ENCODE assay signal across 14 cellular contexts in the genomic region with DNA sequence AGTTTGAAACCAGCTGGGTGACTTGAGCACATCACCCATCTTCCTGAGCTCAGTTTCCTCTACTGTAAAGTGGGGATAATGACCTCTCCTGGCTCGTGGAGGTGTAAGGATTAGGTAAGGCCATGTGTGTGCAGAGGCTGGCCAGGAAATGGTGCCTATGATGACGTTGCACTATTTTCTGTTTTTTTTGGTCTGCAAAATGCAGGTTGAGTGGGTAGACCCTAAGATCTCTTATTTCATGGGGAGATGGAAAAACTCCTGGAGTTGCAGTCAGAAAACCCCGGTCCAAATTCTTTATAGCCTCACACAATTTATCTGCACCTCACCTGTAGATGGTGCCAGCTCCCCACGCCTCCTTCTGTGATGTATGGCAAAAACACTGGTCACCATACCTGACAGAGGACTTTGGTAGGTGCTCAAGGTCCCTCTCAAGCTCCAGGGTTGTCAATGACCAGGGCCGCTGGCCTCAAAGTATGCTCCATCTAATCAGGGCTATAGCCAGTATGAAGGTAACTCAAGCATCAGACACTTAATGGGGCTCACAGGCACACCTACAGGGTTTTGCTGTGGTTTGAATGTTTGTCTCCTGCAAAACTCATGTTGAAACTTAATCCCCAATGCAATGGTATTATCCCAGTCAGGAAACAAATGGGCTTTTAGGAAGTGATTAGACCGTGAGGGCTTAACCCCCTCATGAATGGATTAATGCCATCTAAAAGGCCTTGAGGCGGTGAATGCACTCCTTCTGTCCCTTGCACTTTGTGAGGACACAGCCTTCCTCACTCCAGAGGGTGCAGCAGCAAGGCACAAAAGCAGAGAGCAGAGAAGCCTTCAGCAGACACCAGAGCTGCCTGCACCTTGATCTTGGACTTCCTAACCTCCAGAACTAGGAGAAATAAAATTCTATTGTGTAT. TPM values are rescaled to one million over a fixed set of nuclear protein-coding genes. Genes with fewer than 3 reads are reported as not detected.
A peak's percentile ranks its signal among the peaks of the same experiment; 100 is the strongest.
DNase-seq lines count a peak whose midpoint lies in the region; ATAC-seq and TF ChIP-seq lines count a peak whose summit lies in the region.
"Had no signal": no experiment of that assay in that cellular context is flagged by ENCODE, and none has a peak within 500 bp of the region (broad histone marks: within the 10 kb centered on the region; RNA-seq: fewer than 3 reads in every experiment).

No MANE protein-coding gene starts in this region.

- ATAC-seq in heart right ventricle: no peak
- ATAC-seq in GM19023 (IDR thresholded peaks at IDR 0.05; ENCODE audit: unreplicated experiment): no peak
- ATAC-seq: gastrocnemius medialis had no signal

- no peak overlapping the region for H3K27ac Mint-ChIP-seq in T-helper 2 cell treated with Interferon-gamma antibody and Interleukin-4, amounts not matched to agents 5 μg/mL and 100 μg/mL, for 36 hours
- H3K27ac Mint-ChIP-seq: activated B cell treated with CpG ODN at 0.5 μM for 24 hours had no signal

- no peak overlapping the region for H3K27ac ChIP-seq in heart right ventricle
- H3K27ac ChIP-seq: gastrocnemius medialis, Peyer's patch had no signal

- H3K4me3 Mint-ChIP-seq in T-helper 2 cell treated with Interferon-gamma antibody and Interleukin-4, amounts not matched to agents 5 μg/mL and 100 μg/mL, for 36 hours: no peak overlapping the region
- H3K4me3 Mint-ChIP-seq: activated B cell treated with CpG ODN at 0.5 μM for 24 hours had no signal

- H3K4me3 ChIP-seq in BE2C (ENCODE audit: low read depth, low read length) (no peak overlapping the region), epithelial cell of esophagus (ENCODE audit: low read length) (no peak overlapping the region), heart right ventricle (no peak overlapping the region)
- H3K4me3 ChIP-seq: gastrocnemius medialis, MG63, Peyer's patch had no signal

- H3K4me1 ChIP-seq in BE2C (peaks cover 22% of the 10 kb centered on the region), heart right ventricle (peaks cover 0 to 23% (median 6%) of the 10 kb centered on the region in 9 donors)
- H3K4me1 ChIP-seq: Peyer's patch had no signal

- H3K27me3 Mint-ChIP-seq in T-helper 2 cell treated with Interferon-gamma antibody and Interleukin-4, amounts not matched to agents 5 μg/mL and 100 μg/mL, for 36 hours (ENCODE audit: low read depth): peaks cover 2% of the 10 kb centered on the region

- no peaks in the 10 kb centered on the region for H3K9me3 ChIP-seq in BE2C
- no peaks in the 10 kb centered on the region for H3K9me3 ChIP-seq in heart right ventricle
- H3K9me3 ChIP-seq: gastrocnemius medialis, MG63, Peyer's patch had no signal

- intact Hi-C loops in heart right ventricle (cut with DNase I): no loop called here

- WGBS in heart right ventricle, 2 donors: 76 to 78% methylated on average over 7 of the region's 7 CpGs

- H3K9me3 Mint-ChIP-seq in T-helper 2 cell treated with Interferon-gamma antibody and Interleukin-4, amounts not matched to agents 5 μg/mL and 100 μg/mL, for 36 hours: no peaks in the 10 kb centered on the region
- H3K9me3 Mint-ChIP-seq: activated B cell treated with CpG ODN at 0.5 μM for 24 hours had no signal

- no peaks in the 10 kb centered on the region for H3K36me3 Mint-ChIP-seq in T-helper 2 cell treated with Interferon-gamma antibody and Interleukin-4, amounts not matched to agents 5 μg/mL and 100 μg/mL, for 36 hours (ENCODE audit: low read depth)

- no peaks in the 10 kb centered on the region for H3K4me1 Mint-ChIP-seq in T-helper 2 cell treated with Interferon-gamma antibody and Interleukin-4, amounts not matched to agents 5 μg/mL and 100 μg/mL, for 36 hours (ENCODE audit: low read depth)
- H3K4me1 Mint-ChIP-seq: activated B cell treated with CpG ODN at 0.5 μM for 24 hours had no signal

- H3K36me3 ChIP-seq in BE2C (peaks cover 22% of the 10 kb centered on the region), heart right ventricle (no peaks in the 10 kb centered on the region)
- H3K36me3 ChIP-seq: gastrocnemius medialis, MG63, Peyer's patch had no signal

- TF ChIP-seq CTCF in BE2C (IDR thresholded peaks at IDR 0.05; ENCODE audit: low read depth, low read length): peak; percentile 54
- peak; percentile 60 for TF ChIP-seq CTCF in epithelial cell of esophagus (IDR thresholded peaks at IDR 0.05; ENCODE audit: insufficient read depth, low read depth, low read length, missing control alignments)
- TF ChIP-seq CTCF in heart right ventricle (IDR thresholded peaks at IDR 0.05): no peak

- H3K27me3 ChIP-seq in BE2C (no peaks in the 10 kb centered on the region), heart right ventricle (peaks cover 0 to 10% (median 0%) of the 10 kb centered on the region in 7 donors)
- H3K27me3 ChIP-seq: MG63, Peyer's patch had no signal

- DNase-seq in BE2C (no peak), DMS53 (lab: John Stamatoyannopoulos, UW) (peak; percentile 76), NCI-H69 (lab: John Stamatoyannopoulos, UW) (peak; percentile 71), epithelial cell of esophagus (ENCODE audit: low read depth) (peak; percentile 46), heart right ventricle (no peak)
- no peak for DNase-seq in T-helper 2 cell treated with Interferon-gamma antibody and Interleukin-4, amounts not matched to agents 5 μg/mL and 100 μg/mL, for 36 hours (ENCODE audit: low spot score)
- no peak for DNase-seq in stimulated activated CD4-positive, alpha-beta T cell treated with anti-CD3 and anti-CD28 coated beads, Interleukin-1b, Interleukin-23, amount 100 ng/mL, for 48 hours
- DNase-seq: activated B cell treated with CpG ODN at 0.5 μM for 24 hours; activated effector memory CD4-positive, alpha-beta T cell treated with anti-CD3 and anti-CD28 coated beads, Interleukin-2, amount 50 U/mL, for 16 hours; gastrocnemius medialis; MG63; stimulated activated CD4-positive, alpha-beta T cell treated with anti-CD3 and anti-CD28 coated beads, Interleukin-4, amount 100 ng/mL, for 24 hours had no signal

RNA-seq across cellular contexts. Expression of gene C14orf132, which starts 17.6 kb away (rescaled TPM):
- 24.7 TPM for polyA plus RNA-seq in BE2C (2012; ENCODE audit: insufficient read depth, insufficient read length, low read depth)
- total RNA-seq in heart right ventricle: 10 to 100 TPM in 3 of 10 donors, 1 to 10 TPM in 6, under 1 TPM in 1; 0.85 to 16.2 (median 3.8) TPM
- polyA plus RNA-seq in heart right ventricle: 1 to 10 TPM in 1 of 2 donors, under 1 TPM in 1; 0.80 to 2.5 TPM

Comparison
In these comparisons a context has a peak if more than half of its experiments do, and no peak if none do; other contexts are left out.
1. DNase-seq: peak in DMS53 (single experiment), NCI-H69 (single experiment) and epithelial cell of esophagus (single experiment); none in BE2C (single experiment), heart right ventricle (0 of 2), T-helper 2 cell treated with Interferon-gamma antibody and Interleukin-4, amounts not matched to agents 5 μg/mL and 100 μg/mL, for 36 hours (single experiment) and stimulated activated CD4-positive, alpha-beta T cell treated with anti-CD3 and anti-CD28 coated beads, Interleukin-1b, Interleukin-23, amount 100 ng/mL, for 48 hours (single experiment).
2. CTCF ChIP-seq: peak in BE2C (single experiment) and epithelial cell of esophagus (single experiment); none in heart right ventricle (0 of 9).